22 cellular contexts compared by ENCODE assay signal in the genomic region with DNA sequence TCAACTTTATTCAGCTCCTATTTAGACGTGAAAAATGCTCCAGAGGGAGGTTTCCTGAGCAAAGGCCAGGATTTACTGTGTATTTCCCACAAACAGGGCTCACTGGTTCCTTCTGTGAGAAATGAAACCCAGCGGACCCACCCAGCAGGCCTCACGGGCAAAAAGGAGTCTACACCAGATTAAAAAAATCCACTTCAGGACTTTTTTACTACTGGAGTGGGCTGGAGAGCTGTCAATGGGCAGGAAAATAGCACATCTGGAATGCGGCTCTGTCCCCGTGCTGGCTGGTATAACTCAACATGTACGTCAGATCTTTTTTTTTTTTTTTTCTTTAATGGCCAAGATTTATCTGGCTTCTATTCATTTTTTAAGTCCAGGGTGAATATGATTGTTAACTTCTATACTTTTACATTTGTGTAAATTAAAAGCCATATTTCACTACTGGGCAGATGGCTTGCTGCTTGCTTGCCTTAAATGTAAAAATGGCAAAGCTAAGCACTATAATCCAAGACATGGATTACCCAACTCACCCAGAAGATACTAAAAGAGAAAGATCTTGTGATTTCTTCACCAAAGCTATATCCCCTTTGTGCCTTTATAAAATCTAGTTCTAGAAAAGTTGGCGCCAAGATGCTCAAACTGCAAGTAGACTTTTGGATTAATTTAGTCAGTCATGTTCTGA. TPM values are rescaled to one million over a fixed set of nuclear protein-coding genes. Genes with fewer than 3 reads are reported as not detected.
DNase-seq lines count a peak whose midpoint lies in the region; ATAC-seq and TF ChIP-seq lines count a peak whose summit lies in the region.
"Had no signal": no experiment of that assay in that cellular context is flagged by ENCODE, and none has a peak within 500 bp of the region (broad histone marks: within the 10 kb centered on the region; RNA-seq: fewer than 3 reads in every experiment).

No MANE protein-coding gene starts in this region.

- DNase-seq in HFF-Myc (ENCODE audit: extremely low read depth, low read depth), result peak; percentile 12
- peak; percentile 86 for DNase-seq in fibroblast of the aortic adventitia (ENCODE audit: low read depth)
- no peak for DNase-seq in lower lobe of right lung
- DNase-seq in testis, result no peak
- DNase-seq in NCI-H187 (lab: John Stamatoyannopoulos, UW), result no peak
- DNase-seq in stimulated activated CD4-positive, alpha-beta T cell treated with anti-CD3 and anti-CD28 coated beads, Interleukin-4, amount 100 ng/mL, for 1 hour, result no peak
- no peak for DNase-seq in NOMO-1 treated with DMSO at 0.1 percent for 48 hours (lab: John Stamatoyannopoulos, UW; ENCODE audit: unreplicated experiment)
- no peak for DNase-seq in activated effector memory CD4-positive, alpha-beta T cell treated with Interleukin-2 at 50 U/mL for 16 hours
- DNase-seq: activated CD4-positive, alpha-beta T cell treated with anti-CD3 and anti-CD28 coated beads, Interleukin-2, amount 50 U/mL, for 1 hour; activated naive CD4-positive, alpha-beta T cell treated with anti-CD3 and anti-CD28 coated beads for 36 hours; CD8-positive, alpha-beta T cell; DMS53; glutamatergic neuron; immature natural killer cell; natural killer cell; NCI-H1417; NCI-H2171 treated with DMSO at 0.1 percent for 48 hours; NCI-H82; stimulated activated naive CD4-positive, alpha-beta T cell; SW 1271 had no signal

- H3K36me3 ChIP-seq in lower lobe of right lung (no peaks in the 10 kb centered on the region), testis (ENCODE audit: low read depth, missing control alignments) (no peaks in the 10 kb centered on the region)

- H3K4me3 ChIP-seq in HFF-Myc (replicated peaks; ENCODE audit: low read depth, low read length) (no peak overlapping the region), fibroblast of the aortic adventitia (ENCODE audit: low read depth, low read length) (no peak overlapping the region), lower lobe of right lung (no peak overlapping the region), testis (no peak overlapping the region)
- H3K4me3 ChIP-seq: psoas muscle had no signal

- peak overlapping the region; percentile 25 for H3K27ac ChIP-seq in lower lobe of right lung
- peak overlapping the region; percentile 59 to 70 for H3K27ac ChIP-seq in testis
- H3K27ac ChIP-seq: epithelial cell of prostate, psoas muscle had no signal

- no peak for TF ChIP-seq CTCF in HFF-Myc (IDR thresholded peaks at IDR 0.05; ENCODE audit: low read depth, low read length, missing control alignments)
- no peak for TF ChIP-seq CTCF in fibroblast of the aortic adventitia (IDR thresholded peaks at IDR 0.05; ENCODE audit: insufficient read depth, low read length)
- no peak for TF ChIP-seq CTCF in lower lobe of right lung (IDR thresholded peaks at IDR 0.05)
- TF ChIP-seq CTCF in testis (IDR thresholded peaks at IDR 0.05), result no peak

- H3K9me3 ChIP-seq in lower lobe of right lung, result no peaks in the 10 kb centered on the region
- no peaks in the 10 kb centered on the region for H3K9me3 ChIP-seq in testis
- H3K9me3 ChIP-seq: psoas muscle had no signal

- H3K27me3 ChIP-seq in lower lobe of right lung (ENCODE audit: low read depth) (no peaks in the 10 kb centered on the region), testis (no peaks in the 10 kb centered on the region)

- H3K4me1 ChIP-seq in lower lobe of right lung, result no peaks in the 10 kb centered on the region
- H3K4me1 ChIP-seq in testis, result peaks cover 11% of the 10 kb centered on the region
- H3K4me1 ChIP-seq: psoas muscle had no signal

- no peak for TF ChIP-seq POLR2A in testis (IDR thresholded peaks at IDR 0.05)

- intact Hi-C loops in lower lobe of right lung (cut with DNase I), result no loop called here
- intact Hi-C loops in testis (cut with DNase I; ENCODE audit: low total_unique reads), result no loop called here

- 60 to 63% methylated on average over 7 of the region's 7 CpGs for WGBS in testis, 2 donors

- peak; percentile 59 to 89 for ATAC-seq in lower lobe of right lung
- ATAC-seq: CD8-positive, alpha-beta T cell; natural killer cell had no signal

RNA-seq across cellular contexts. Expression of a gene that starts 48.9 kb away (rescaled TPM):
- 19.7 and 57.8 TPM in 2 replicates for total RNA-seq in fibroblast of the aortic adventitia (ENCODE audit: low replicate concordance)
- total RNA-seq in lower lobe of right lung, result 65.8 TPM
- total RNA-seq in testis, result 100 to 1,000 TPM in 1 of 2 donors, 10 to 100 TPM in 1; 86.0 to 122 TPM
- polyA plus RNA-seq in testis (ENCODE audit: insufficient read depth, low read depth, low replicate concordance), result 121 TPM
- total RNA-seq: activated naive CD4-positive, alpha-beta T cell treated with anti-CD3 and anti-CD28 coated beads for 36 hours; CD8-positive, alpha-beta T cell had no signal
- polyA plus RNA-seq: immature natural killer cell had no signal

Comparison
In these comparisons a context has a peak if more than half of its experiments do, and no peak if none do; other contexts are left out.
1. DNase-seq: peak in HFF-Myc (single experiment) and fibroblast of the aortic adventitia (single experiment); none in lower lobe of right lung (single experiment), testis (single experiment), NCI-H187 (0 of 2), stimulated activated CD4-positive, alpha-beta T cell treated with anti-CD3 and anti-CD28 coated beads, Interleukin-4, amount 100 ng/mL, for 1 hour (single experiment), NOMO-1 treated with DMSO at 0.1 percent for 48 hours (single experiment) and activated effector memory CD4-positive, alpha-beta T cell treated with Interleukin-2 at 50 U/mL for 16 hours (single experiment).